ENCODE assay signal across 8 cellular contexts in genomic region chr2:9003616-9004337, GRCh38. TPM values are rescaled to one million over a fixed set of nuclear protein-coding genes. Genes with fewer than 3 reads are reported as not detected.
A peak's percentile ranks its signal among the peaks of the same experiment; 100 is the strongest.
DNase-seq lines count a peak whose midpoint lies in the region; ATAC-seq, FAIRE-seq and TF ChIP-seq lines count a peak whose summit lies in the region.

Gene MBOAT2 (minus strand): TSS chr2:9003684. CDS start chr2:9003614, 70 bp downstream.

- H3K9me3 ChIP-seq in HCT116 (ENCODE audit: control insufficient read depth in 1 of 2, insufficient read depth in 1 of 2, low read depth in 1 of 2, low read length in 2 of 2): no peaks in the 10 kb centered on the region
- no peaks in the 10 kb centered on the region for H3K9me3 ChIP-seq in SU-DHL-6 (ENCODE audit: insufficient read depth, low read length)
- H3K9me3 ChIP-seq in pancreas: no peaks in the 10 kb centered on the region
- H3K9me3 ChIP-seq in thyroid gland: no peaks in the 10 kb centered on the region

- H3K27me3 ChIP-seq in HCT116 (ENCODE audit: insufficient read depth, low read length) (no peaks in the 10 kb centered on the region), SU-DHL-6 (ENCODE audit: low read length) (no peaks in the 10 kb centered on the region), pancreas (no peaks in the 10 kb centered on the region), thyroid gland (no peaks in the 10 kb centered on the region)

- TF ChIP-seq CTCF in HCT116 (IDR thresholded peaks at IDR 0.05 in 2 of 3, conservative IDR thresholded peaks at IDR 0.05 in 1 of 3; ENCODE audit: borderline replicate concordance in 1 of 3, insufficient read depth in 1 of 3, low read depth in 2 of 3, low read length in 2 of 3) (no peak), SU-DHL-6 (IDR thresholded peaks at IDR 0.05; ENCODE audit: insufficient read depth, low read length, poor library complexity, severe bottlenecking) (no peak), pancreas (IDR thresholded peaks at IDR 0.05) (no peak), thyroid gland (IDR thresholded peaks at IDR 0.05) (no peak)

- H3K4me3 ChIP-seq in HCT116 (replicated peaks in 1 of 2; ENCODE audit: low read depth in 1 of 2, low read length in 2 of 2) (peak within 1 kb of the TSS; percentile 45 to 58), SU-DHL-6 (ENCODE audit: insufficient read depth, low read length, poor library complexity, severe bottlenecking) (peak within 1 kb of the TSS; percentile 41), pancreas (peak within 1 kb of the TSS; percentile 53 to 67 (median 61)), thyroid gland (replicated peaks in 1 of 3) (peak within 1 kb of the TSS; percentile 35 to 93 (median 75))

- H4K20me1 ChIP-seq in HCT116 (ENCODE audit: insufficient read depth) (no peaks in the 10 kb centered on the region), SU-DHL-6 (ENCODE audit: low read depth, low read length) (no peaks in the 10 kb centered on the region)

- H3K9ac ChIP-seq in HCT116 (ENCODE audit: low read length): peak within 1 kb of the TSS; percentile 53
- peak within 1 kb of the TSS; percentile 56 for H3K9ac ChIP-seq in SU-DHL-6 (ENCODE audit: low read length)

- H3K4me2 ChIP-seq in HCT116 (ENCODE audit: low read length) (peak within 1 kb of the TSS; percentile 86), SU-DHL-6 (ENCODE audit: low read depth, low read length, poor library complexity, severe bottlenecking) (peak within 1 kb of the TSS; percentile 50)

- no peak for TF ChIP-seq RAD21 in HCT116 (IDR thresholded peaks at IDR 0.05; ENCODE audit: low read depth)

- intact Hi-C loops in HCT116 (cut with micrococcal nuclease): no loop called here
- intact Hi-C loops in Right ventricle myocardium superior (cut with DNase I): no loop called here
- intact Hi-C loops in pancreas (cut with DNase I): no loop called here
- intact Hi-C loops in thyroid gland (cut with DNase I): no loop called here

- POLR2A ChIA-PET in HCT116 (lab: Charles Lee): no interaction called here

- RAD21 ChIA-PET in HCT116 (lab: Charles Lee; ENCODE audit: low non-redundant PET in 1 of 2, low total read pairs in 2 of 2, uncharacterized antibody in 2 of 2, unreplicated experiment in 2 of 2): no interaction called here

- TF ChIP-seq POLR2A in HCT116 (IDR thresholded peaks at IDR 0.05; ENCODE audit: borderline replicate concordance, extremely low read depth, insufficient read depth, insufficient read length) (peak; percentile 44), thyroid gland (IDR thresholded peaks at IDR 0.05) (peak in 1 of 2 donors; percentile 89)

- no TSS peak for BruUV-seq in HCT116 (replicated peaks; lab: Mats Ljungman, UMichigan)

- H3K36me3 ChIP-seq in HCT116 (ENCODE audit: control insufficient read depth in 1 of 2, insufficient read depth in 2 of 2, low read length in 2 of 2): no peaks in the 10 kb centered on the region
- no peaks in the 10 kb centered on the region for H3K36me3 ChIP-seq in SU-DHL-6 (ENCODE audit: low read length)
- H3K36me3 ChIP-seq in pancreas: no peaks in the 10 kb centered on the region
- H3K36me3 ChIP-seq in thyroid gland: no peaks in the 10 kb centered on the region

- H3K4me1 ChIP-seq in HCT116 (ENCODE audit: control insufficient read depth in 1 of 2, insufficient read depth in 2 of 2, low read length in 2 of 2) (peaks cover 18 to 45% of the 10 kb centered on the region in 2 experiments), pancreas (peaks cover 0 to 6% (median 5%) of the 10 kb centered on the region in 3 donors), thyroid gland (peaks cover 3 to 8% of the 10 kb centered on the region in 2 donors)

- DNase-seq in GDM1 (lab: John Stamatoyannopoulos, UW) (peak; percentile 92), HCT116 (ENCODE audit: low read depth, low spot score) (peak; percentile 32), NAMALWA (ENCODE audit: low spot score) (peak; percentile 86), Right ventricle myocardium superior (peak; percentile 93), pancreas (peak; percentile 76 to 92 (median 82)), thyroid gland (peak; percentile 87 to 88)
- DNase-seq in activated naive CD8-positive, alpha-beta T cell treated with anti-CD3 and anti-CD28 coated beads, Interleukin-2, amount 50 U/mL, for 16 hours (ENCODE audit: low read depth, low spot score): peak; percentile 30

- WGBS in pancreas, 2 donors: 1% methylated on average over 61 to 103 of the region's 104 CpGs
- WGBS in thyroid gland, 2 donors: 0 to 1% methylated on average over 5 to 11 of the region's 104 CpGs

- H3K9me2 ChIP-seq in HCT116 (ENCODE audit: insufficient read depth): no peaks in the 10 kb centered on the region
- no peaks in the 10 kb centered on the region for H3K9me2 ChIP-seq in SU-DHL-6 (replicated peaks; ENCODE audit: insufficient read depth, low read length)

- CTCF ChIA-PET in HCT116 (lab: Charles Lee): no interaction called here

- ATAC-seq in HCT116 (peak; percentile 92), Right ventricle myocardium superior (ENCODE audit: poor library complexity) (peak; percentile 98), pancreas (peak; percentile 96 to 97 (median 97))

- H2AFZ ChIP-seq in HCT116 (ENCODE audit: low read depth, low read length, poor library complexity, severe bottlenecking) (peak within 1 kb of the TSS; percentile 13), SU-DHL-6 (ENCODE audit: low read depth, low read length, severe bottlenecking) (peak within 1 kb of the TSS; percentile 77)

- FAIRE-seq in pancreas (lab: Jason Lieb, UNC): no peak

- no peaks in the 10 kb centered on the region for H3F3A ChIP-seq in SU-DHL-6 (ENCODE audit: insufficient read depth)

- H3K27ac ChIP-seq in HCT116 (ENCODE audit: low read depth, low read length) (peak within 1 kb of the TSS; percentile 41; the same call in 1 of the 2 replicates), SU-DHL-6 (ENCODE audit: low read depth, low read length) (no peak within 1 kb of the TSS), pancreas (peak within 1 kb of the TSS in 2 of 4 donors; percentile 33 to 40), thyroid gland (peak within 1 kb of the TSS; percentile 68 to 91 (median 77))

- peaks cover 12% of the 10 kb centered on the region for H3K79me2 ChIP-seq in HCT116 (ENCODE audit: insufficient read depth, low read length)
- H3K79me2 ChIP-seq in SU-DHL-6 (ENCODE audit: insufficient read depth, low read length): no peaks in the 10 kb centered on the region

TF ChIP-seq in HCT116, 20 proteins besides CTCF, POLR2A, EP300 and RAD21:
- TF ChIP-seq POLR2AphosphoS5 (IDR thresholded peaks at IDR 0.05; ENCODE audit: low read depth, low read length) (peak; percentile 77), MAX (IDR thresholded peaks at IDR 0.05) (peak; percentile 73), ZBTB33 (IDR thresholded peaks at IDR 0.05; ENCODE audit: extremely low read depth, insufficient replicate concordance, low read length) (no peak), ZFX (IDR thresholded peaks at IDR 0.05) (peak; percentile 44), CEBPB (IDR thresholded peaks at IDR 0.05; ENCODE audit: low read depth) (no peak), TCF7L2 (IDR thresholded peaks at IDR 0.05; ENCODE audit: borderline replicate concordance, extremely low read depth, insufficient read depth, insufficient read length) (peak; percentile 86), SP1 (IDR thresholded peaks at IDR 0.05; ENCODE audit: low read depth) (peak; percentile 78)

RNA-seq across cellular contexts. Expression of gene MBOAT2, which starts in this region (rescaled TPM):
- total RNA-seq in HCT116 (2021; ENCODE audit: unreplicated experiment) (16.8 TPM), Right ventricle myocardium superior (13.2 TPM), pancreas (1 to 10 TPM; 1.2 to 5.5 (median 2.5) TPM), thyroid gland (10 to 100 TPM; 20.5 to 42.8 (median 24.4) TPM)
- 10.8 and 12.3 TPM in 2 replicates for polyA plus RNA-seq in HCT116 (2012)
- 1 to 10 TPM; 1.3 to 5.7 TPM for polyA plus RNA-seq in pancreas

Comparison
In these comparisons a context has a peak if more than half of its experiments do, and no peak if none do; other contexts are left out.
1. DNase-seq: peak in every context shown above with its lines; median percentile 93 in Right ventricle myocardium superior; 92 in GDM1; 88 in thyroid gland; 86 in NAMALWA; 82 in pancreas; 32 in HCT116; 30 in activated naive CD8-positive, alpha-beta T cell treated with anti-CD3 and anti-CD28 coated beads, Interleukin-2, amount 50 U/mL, for 16 hours.